Comparison of ENCODE assay signal across 12 cellular contexts in genomic region chr18:62521082-62521481, GRCh38. TPM values are rescaled to one million over a fixed set of nuclear protein-coding genes. Genes with fewer than 3 reads are reported as not detected.
DNase-seq lines count a peak whose midpoint lies in the region; ATAC-seq, FAIRE-seq and TF ChIP-seq lines count a peak whose summit lies in the region.
"Had no signal": no experiment of that assay in that cellular context is flagged by ENCODE, and none has a peak within 500 bp of the region (broad histone marks: within the 10 kb centered on the region; RNA-seq: fewer than 3 reads in every experiment).

No MANE protein-coding gene starts in this region.

- no peak for TF ChIP-seq CTCF in CD14-positive monocyte (IDR thresholded peaks at IDR 0.05)

- peaks cover 2 to 9% of the 10 kb centered on the region in 2 donors for H3K36me3 Mint-ChIP-seq in CD14-positive monocyte
- peaks cover 44% of the 10 kb centered on the region for H3K36me3 Mint-ChIP-seq in activated naive CD8-positive, alpha-beta T cell treated with anti-CD3 and anti-CD28 coated beads, Interleukin-2, amount 10 ng/mL, durations not matched to agents 7 days and 5 days

- H2BK12ac ChIP-seq in mesenchymal stem cell (ENCODE audit: low read length in 2 of 2), result no peak overlapping the region

- no peak overlapping the region for H4K8ac ChIP-seq in mesenchymal stem cell (ENCODE audit: low read length)

- H2BK120ac ChIP-seq in mesenchymal stem cell (ENCODE audit: low read depth, low read length), result no peak overlapping the region

- peak; percentile 49 for FAIRE-seq in GM19239 (lab: Jason Lieb, UNC)
- FAIRE-seq: kidney, RCC 7860 had no signal

- peaks cover 2% of the 10 kb centered on the region for H3K4me1 ChIP-seq in mesenchymal stem cell (ENCODE audit: control insufficient read depth, insufficient read depth, low read depth, low read length)

- H3K9me3 Mint-ChIP-seq in CD14-positive monocyte, result peaks cover 0 to 2% (median 0%) of the 10 kb centered on the region in 7 donors
- H3K9me3 Mint-ChIP-seq in activated naive CD8-positive, alpha-beta T cell treated with anti-CD3 and anti-CD28 coated beads, Interleukin-2, amount 10 ng/mL, durations not matched to agents 7 days and 5 days, result peaks cover 1% of the 10 kb centered on the region

- H4K91ac ChIP-seq in mesenchymal stem cell (ENCODE audit: low read length), result no peak overlapping the region

- H3K79me1 ChIP-seq in mesenchymal stem cell (replicated peaks; ENCODE audit: low read length, poor library complexity, severe bottlenecking), result peaks cover 10% of the 10 kb centered on the region

- no peaks in the 10 kb centered on the region for H3K27me3 ChIP-seq in mesenchymal stem cell (ENCODE audit: control insufficient read depth in 1 of 2, insufficient read depth in 1 of 2, low read length in 2 of 2)

- H3K23ac ChIP-seq in mesenchymal stem cell (ENCODE audit: low read length in 2 of 2), result no peak overlapping the region

- no peak overlapping the region for H2BK5ac ChIP-seq in mesenchymal stem cell (ENCODE audit: low read depth, low read length, poor library complexity, severe bottlenecking)

- peaks cover 0 to 4% of the 10 kb centered on the region in 2 experiments for H3K36me3 ChIP-seq in mesenchymal stem cell (ENCODE audit: control insufficient read depth in 1 of 2, insufficient read depth in 2 of 2, low read depth in 1 of 2, low read length in 2 of 2)

- H3K4me1 Mint-ChIP-seq in CD14-positive monocyte, result peaks cover 28% of the 10 kb centered on the region
- H3K4me1 Mint-ChIP-seq in activated naive CD8-positive, alpha-beta T cell treated with anti-CD3 and anti-CD28 coated beads, Interleukin-2, amount 10 ng/mL, durations not matched to agents 7 days and 5 days, result peaks cover 26% of the 10 kb centered on the region

- H2AFZ ChIP-seq in mesenchymal stem cell (ENCODE audit: low read depth, low read length), result no peak overlapping the region

- POLR2A ChIA-PET in activated naive CD8-positive, alpha-beta T cell treated with anti-CD3 and anti-CD28 coated beads, Interleukin-2, amount 10 ng/mL, durations not matched to agents 7 days and 5 days (lab: Charles Lee), result interaction anchor here (2.9 to 5.5 kb wide), 3 partner anchors 9 to 100 kb away, joined by 29 to 165 read pairs (median 33); no protein-coding TSS in a partner anchor

- H3K4ac ChIP-seq in mesenchymal stem cell (ENCODE audit: low read depth in 1 of 2, low read length in 2 of 2), result no peak overlapping the region

- H3K27ac Mint-ChIP-seq in CD14-positive monocyte, result no peak overlapping the region
- H3K27ac Mint-ChIP-seq in activated naive CD8-positive, alpha-beta T cell treated with anti-CD3 and anti-CD28 coated beads, Interleukin-2, amount 10 ng/mL, durations not matched to agents 7 days and 5 days, result peak overlapping the region; percentile 95

- peak overlapping the region in 1 of 2 experiments; percentile 87 for H3K4me3 ChIP-seq in mesenchymal stem cell (ENCODE audit: insufficient read depth in 1 of 2, low read depth in 1 of 2, low read length in 2 of 2)

- H3K27ac ChIP-seq in mesenchymal stem cell (ENCODE audit: low read length, poor library complexity, severe bottlenecking), result no peak overlapping the region

- intact Hi-C loops in CD14-positive monocyte (cut with micrococcal nuclease), result loop anchor here (5.0 to 10.0 kb wide), 5 partner anchors 41 to 336 kb away; partner anchors contain the start of genes PIGN (in 2 of the 2) and RELCH (in 2 of the 2)

- no peak overlapping the region for H3K4me2 ChIP-seq in mesenchymal stem cell (ENCODE audit: low read length, poor library complexity, severe bottlenecking)

- ATAC-seq in activated naive CD8-positive, alpha-beta T cell treated with anti-CD3 and anti-CD28 coated beads, Interleukin-2, amount 10 ng/mL, durations not matched to agents 7 days and 5 days (ENCODE audit: low read depth), result no peak
- ATAC-seq in HG03460 (IDR thresholded peaks at IDR 0.05; ENCODE audit: unreplicated experiment), result no peak
- ATAC-seq in GM21825 (IDR thresholded peaks at IDR 0.05; ENCODE audit: unreplicated experiment), result no peak
- no peak for ATAC-seq in HG02571 (IDR thresholded peaks at IDR 0.05; ENCODE audit: unreplicated experiment)

- H2BK15ac ChIP-seq in mesenchymal stem cell (ENCODE audit: low read depth, poor library complexity, severe bottlenecking), result no peak overlapping the region

- no peak overlapping the region for H2AK5ac ChIP-seq in mesenchymal stem cell (ENCODE audit: low read length, severe bottlenecking)

- no peak overlapping the region for H3K18ac ChIP-seq in mesenchymal stem cell (ENCODE audit: low read depth in 1 of 2, low read length in 2 of 2)

- peaks cover 0 to 10% (median 4%) of the 10 kb centered on the region in 3 donors for H3K27me3 Mint-ChIP-seq in CD14-positive monocyte (ENCODE audit: low read depth in 3 of 3)
- no peaks in the 10 kb centered on the region for H3K27me3 Mint-ChIP-seq in activated naive CD8-positive, alpha-beta T cell treated with anti-CD3 and anti-CD28 coated beads, Interleukin-2, amount 10 ng/mL, durations not matched to agents 7 days and 5 days

- H3K9me3 ChIP-seq in mesenchymal stem cell (ENCODE audit: control insufficient read depth, low read length), result peaks cover 3% of the 10 kb centered on the region

- no peak overlapping the region for H3K14ac ChIP-seq in mesenchymal stem cell (ENCODE audit: low read length in 2 of 2)

- 94% methylated on average over 2 of the region's 4 CpGs for WGBS in mesenchymal stem cell

- H3K9ac ChIP-seq in mesenchymal stem cell (ENCODE audit: low read length), result peak overlapping the region; percentile 93

- H3K4me3 Mint-ChIP-seq in CD14-positive monocyte, result peak overlapping the region; percentile 20 to 97
- peak overlapping the region; percentile 96 for H3K4me3 Mint-ChIP-seq in activated naive CD8-positive, alpha-beta T cell treated with anti-CD3 and anti-CD28 coated beads, Interleukin-2, amount 10 ng/mL, durations not matched to agents 7 days and 5 days

- no peak for DNase-seq in CD14-positive monocyte (ENCODE audit: low spot score)
- DNase-seq in GM19239 (ENCODE audit: insufficient read length, low spot score), result no peak
- no peak for DNase-seq in activated naive CD8-positive, alpha-beta T cell treated with anti-CD3 and anti-CD28 coated beads, Interleukin-2, amount 10 ng/mL, durations not matched to agents 7 days and 5 days
- no peak for DNase-seq in mesenchymal stem cell
- no peak for DNase-seq in kidney glomerular epithelial cell (lab: John Stamatoyannopoulos, UW)
- DNase-seq: Karpas-422; kidney; stimulated activated CD4-positive, alpha-beta T cell treated with anti-CD3 and anti-CD28 coated beads, Interleukin-2, amount 100 ng/mL, for 48 hours had no signal

RNA-seq across cellular contexts. Expression of gene ZCCHC2, which starts 1.7 kb away (rescaled TPM):
- polyA plus RNA-seq in CD14-positive monocyte, result under 1 TPM; 0.59 to 0.71 TPM
- 10 to 100 TPM; 56.8 to 61.7 TPM for total RNA-seq in activated naive CD8-positive, alpha-beta T cell treated with anti-CD3 and anti-CD28 coated beads, Interleukin-2, amount 10 ng/mL, durations not matched to agents 7 days and 5 days
- polyA plus RNA-seq in mesenchymal stem cell (2013, experiment 1 of 2), result 4.7 TPM
- polyA plus RNA-seq in mesenchymal stem cell (2013, experiment 2 of 2), result 4.8 TPM
